In the genomic region with DNA sequence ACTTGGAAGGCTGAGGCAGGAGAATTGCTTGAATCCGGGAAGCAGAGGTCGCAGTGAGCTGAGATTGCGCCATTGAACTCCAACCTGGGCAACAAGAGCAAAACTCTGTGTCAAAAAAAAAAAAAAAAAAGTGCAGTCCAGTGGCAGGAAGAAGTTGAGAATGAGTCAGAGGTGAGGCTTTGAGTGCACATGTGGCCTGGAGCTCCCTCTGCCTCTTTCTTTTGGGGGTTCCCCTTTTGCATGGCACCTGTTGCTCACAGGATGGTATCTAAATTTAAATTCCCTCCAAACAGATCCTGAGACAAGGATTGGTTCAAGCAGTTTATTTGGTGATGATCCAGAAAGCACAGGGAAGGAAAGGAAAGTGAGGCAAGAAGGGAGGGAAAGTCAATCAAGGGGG, we compare ENCODE assay signal across 13 cellular contexts.
DNase-seq lines count a peak whose midpoint lies in the region; ATAC-seq and TF ChIP-seq lines count a peak whose summit lies in the region.
"Had no signal": no experiment of that assay in that cellular context is flagged by ENCODE, and none has a peak within 500 bp of the region (broad histone marks: within the 10 kb centered on the region; RNA-seq: fewer than 3 reads in every experiment).

No MANE protein-coding gene starts in this region.

- peak; percentile 75 for DNase-seq in GM12865 (ENCODE audit: low read depth)
- DNase-seq in epithelial cell of esophagus (ENCODE audit: low read depth): peak; percentile 16
- no peak for DNase-seq in DMS 273 treated with DMSO at 0.1 percent for 48 hours (lab: John Stamatoyannopoulos, UW)
- no peak for DNase-seq in stimulated activated CD4-positive, alpha-beta T cell treated with anti-CD3 and anti-CD28 coated beads, Interleukin-2, amount 100 ng/mL, for 24 hours
- DNase-seq in AG08396 (ENCODE audit: low spot score): no peak
- DNase-seq: DMS153, glutamatergic neuron, H9, PC-3, thyroid gland had no signal

- peak; percentile 51 for ATAC-seq in GM21423 (IDR thresholded peaks at IDR 0.05; ENCODE audit: unreplicated experiment)
- peak; percentile 36 for ATAC-seq in HG03571 (IDR thresholded peaks at IDR 0.05; ENCODE audit: unreplicated experiment)
- no peak for ATAC-seq in GM18505 (IDR thresholded peaks at IDR 0.05; ENCODE audit: unreplicated experiment)
- ATAC-seq: PC-3 had no signal

- H3K4me3 ChIP-seq in GM12865 (ENCODE audit: low read depth, low read length): no peak overlapping the region
- H3K4me3 ChIP-seq in epithelial cell of esophagus (ENCODE audit: low read length): no peak overlapping the region
- H3K4me3 ChIP-seq: thyroid gland had no signal

- no peak for TF ChIP-seq POLR2A in GM18505 (IDR thresholded peaks at IDR 0.05; ENCODE audit: borderline replicate concordance, extremely low read depth, insufficient read depth, insufficient read length)

- TF ChIP-seq CTCF in GM12865 (IDR thresholded peaks at IDR 0.05; ENCODE audit: insufficient read depth, low read depth, low read length, missing control alignments) (no peak), epithelial cell of esophagus (IDR thresholded peaks at IDR 0.05; ENCODE audit: insufficient read depth, low read depth, low read length, missing control alignments) (no peak)

Comparison
In these comparisons a context has a peak if more than half of its experiments do, and no peak if none do; other contexts are left out.
1. DNase-seq: peak in GM12865 (single experiment) and epithelial cell of esophagus (single experiment); none in DMS 273 treated with DMSO at 0.1 percent for 48 hours (single experiment), stimulated activated CD4-positive, alpha-beta T cell treated with anti-CD3 and anti-CD28 coated beads, Interleukin-2, amount 100 ng/mL, for 24 hours (0 of 2) and AG08396 (single experiment).